Comparison of ENCODE assay signal across 9 cellular contexts in the genomic region with DNA sequence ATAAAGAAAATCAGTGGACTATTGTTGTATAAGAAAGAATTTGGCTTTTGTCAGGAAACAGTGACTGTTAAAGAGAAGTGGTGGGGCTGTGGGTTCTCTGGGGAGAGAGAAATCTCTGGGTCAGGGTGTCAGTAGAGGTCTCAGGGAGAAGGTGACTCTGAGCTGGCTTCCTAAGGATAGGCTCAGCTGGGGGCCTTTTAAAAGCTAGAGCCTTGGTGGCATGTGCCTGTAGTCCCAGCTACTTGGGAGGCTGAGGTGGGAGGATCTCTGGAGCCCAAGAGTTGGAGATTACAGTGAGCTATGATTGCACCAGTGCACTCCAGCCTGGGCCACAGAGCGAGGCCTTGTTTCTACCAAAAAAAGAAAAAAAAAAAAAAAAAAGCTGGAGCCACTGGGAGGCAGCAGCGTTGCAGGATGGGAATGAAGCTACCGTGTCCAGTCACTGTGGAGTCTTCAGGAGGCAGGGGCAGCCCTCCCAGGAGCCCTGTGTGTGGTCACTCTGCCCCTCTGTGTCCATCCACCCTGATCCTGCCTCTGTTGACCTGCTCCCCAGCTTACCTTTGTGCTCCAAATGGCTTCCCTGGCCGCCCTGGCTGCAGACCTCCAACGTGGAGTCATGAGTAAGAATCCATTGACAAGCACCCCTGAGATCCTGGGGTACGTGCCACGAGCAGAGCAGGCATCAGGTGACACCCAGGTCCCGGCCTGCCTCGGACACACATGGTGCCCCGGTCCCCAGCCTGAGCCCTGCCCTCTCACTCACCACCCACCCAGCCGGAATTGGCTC. TPM values are rescaled to one million over a fixed set of nuclear protein-coding genes. Genes with fewer than 3 reads are reported as not detected.
DNase-seq lines count a peak whose midpoint lies in the region; ATAC-seq and TF ChIP-seq lines count a peak whose summit lies in the region.
"Had no signal": no experiment of that assay in that cellular context is flagged by ENCODE, and none has a peak within 500 bp of the region (broad histone marks: within the 10 kb centered on the region; RNA-seq: fewer than 3 reads in every experiment).

No MANE protein-coding gene starts in this region.

- H3K9me3 ChIP-seq in RWPE2 (ENCODE audit: severe bottlenecking) (no peaks in the 10 kb centered on the region), gastrocnemius medialis (no peaks in the 10 kb centered on the region)

- H3K4me1 ChIP-seq in GM23338 (ENCODE audit: insufficient read depth) = peaks cover 7% of the 10 kb centered on the region; the same call in 1 of the 2 replicates
- H3K4me1 ChIP-seq in RWPE2 (ENCODE audit: insufficient read depth, poor library complexity, severe bottlenecking) = peaks cover 6% of the 10 kb centered on the region
- H3K4me1 ChIP-seq in gastrocnemius medialis = peaks cover 2 to 10% of the 10 kb centered on the region in 2 donors

- intact Hi-C loops in gastrocnemius medialis (cut with DNase I; ENCODE audit: low total_unique reads) = no loop called here

- ATAC-seq in GM23338 = peak; percentile 44
- ATAC-seq in RWPE2 (ENCODE audit: low read depth) = 0 out of 3 replicates have a peak, but pooled peaks have one; percentile 24
- ATAC-seq in gastrocnemius medialis = peak; percentile 16 to 28
- ATAC-seq in GM18858 (IDR thresholded peaks at IDR 0.05; ENCODE audit: unreplicated experiment) = no peak
- ATAC-seq in HG03520 (IDR thresholded peaks at IDR 0.05; ENCODE audit: unreplicated experiment) = no peak

- DNase-seq in GM23338 (ENCODE audit: low spot score) (peak; percentile 54), RWPE2 (ENCODE audit: low spot score) (no peak), fibroblast of mammary gland (ENCODE audit: low read depth) (peak; percentile 52), gastrocnemius medialis (no peak), NCI-H2196 (lab: John Stamatoyannopoulos, UW; ENCODE audit: unreplicated experiment) (no peak), NCI-H526 (lab: John Stamatoyannopoulos, UW) (no peak)
- DNase-seq: activated CD4-positive, alpha-beta T cell treated with anti-CD3 and anti-CD28 coated beads for 1 hour had no signal

- H3K36me3 ChIP-seq in GM23338 (ENCODE audit: insufficient read depth) = no peaks in the 10 kb centered on the region
- H3K36me3 ChIP-seq in RWPE2 (ENCODE audit: low read depth) = no peaks in the 10 kb centered on the region
- no peaks in the 10 kb centered on the region for H3K36me3 ChIP-seq in gastrocnemius medialis

- in situ Hi-C loops in gastrocnemius medialis (cut with MboI; ENCODE audit: low sequenced_read_pairs in 4 of 4) = no loop called here

- TF ChIP-seq CTCF in GM23338 (conservative IDR thresholded peaks at IDR 0.05; ENCODE audit: low read depth in 2 of 2) (peak; percentile 31 to 57; a peak in 3 of 4 replicates), RWPE2 (IDR thresholded peaks at IDR 0.05; ENCODE audit: poor library complexity, severe bottlenecking) (peak; percentile 41), fibroblast of mammary gland (conservative IDR thresholded peaks at IDR 0.05; ENCODE audit: control insufficient read depth, insufficient read depth, low read depth, low read length) (peak; percentile 27), gastrocnemius medialis (IDR thresholded peaks at IDR 0.05 in 4 of 5, conservative IDR thresholded peaks at IDR 0.05 in 1 of 5) (no peak)

- H4K20me1 ChIP-seq in GM23338 (replicated peaks; ENCODE audit: insufficient read depth) = no peaks in the 10 kb centered on the region

- no peak overlapping the region for H2AFZ ChIP-seq in GM23338

- peaks cover 24% of the 10 kb centered on the region for H3K9me3 Mint-ChIP-seq in GM23338

- H3K27ac ChIP-seq in GM23338 (ENCODE audit: low read depth) = no peak overlapping the region
- H3K27ac ChIP-seq in RWPE2 (ENCODE audit: poor library complexity, severe bottlenecking) = peak overlapping the region; percentile 19
- H3K27ac ChIP-seq in gastrocnemius medialis = peak overlapping the region in 2 of 4 donors; percentile 34 to 65

- no peak for TF ChIP-seq POLR2A in gastrocnemius medialis (IDR thresholded peaks at IDR 0.05)

- H3F3A ChIP-seq in GM23338 (replicated peaks; ENCODE audit: low read depth) = peaks cover 12% of the 10 kb centered on the region; the same call in 1 of the 2 replicates

- no peaks in the 10 kb centered on the region for H3K79me2 ChIP-seq in GM23338 (replicated peaks; ENCODE audit: insufficient read depth)

- no peak overlapping the region for H3K4me2 ChIP-seq in GM23338

- H3K27me3 Mint-ChIP-seq in GM23338 (ENCODE audit: insufficient read depth, low read depth, poor library complexity) = peaks cover 21% of the 10 kb centered on the region

- H3K36me3 Mint-ChIP-seq in GM23338 (ENCODE audit: low read depth) = peaks cover 34% of the 10 kb centered on the region

- 0 out of 2 replicates have a peak overlapping the region, but pooled peaks have one; percentile 59 for H3K27ac Mint-ChIP-seq in GM23338

- H3K27me3 ChIP-seq in GM23338 (ENCODE audit: insufficient read depth) (no peaks in the 10 kb centered on the region), RWPE2 (ENCODE audit: insufficient read depth, poor library complexity, severe bottlenecking) (no peaks in the 10 kb centered on the region), gastrocnemius medialis (no peaks in the 10 kb centered on the region)

- H3K9me2 ChIP-seq in GM23338 (ENCODE audit: insufficient read depth) = no peaks in the 10 kb centered on the region

- no peak overlapping the region for H3K4me3 ChIP-seq in GM23338
- H3K4me3 ChIP-seq in RWPE2 (ENCODE audit: severe bottlenecking) = no peak overlapping the region
- no peak overlapping the region for H3K4me3 ChIP-seq in fibroblast of mammary gland (ENCODE audit: control insufficient read depth, low read depth, low read length)
- no peak overlapping the region for H3K4me3 ChIP-seq in gastrocnemius medialis

- H3K4me3 Mint-ChIP-seq in GM23338 = no peak overlapping the region; the same call in 2 of the 3 replicates

- H3K4me1 Mint-ChIP-seq in GM23338 = peaks cover 22% of the 10 kb centered on the region

TF ChIP-seq in GM23338, 12 proteins besides CTCF, POLR2A, EP300 and RAD21 (continues in another document):
- TF ChIP-seq ZNF331 (CRISPR knock-in tag; IDR thresholded peaks at IDR 0.05; ENCODE audit: low read depth) (no peak), ZNF114 (CRISPR knock-in tag; IDR thresholded peaks at IDR 0.05) (no peak), NANOG (IDR thresholded peaks at IDR 0.05; ENCODE audit: borderline replicate concordance) (no peak), JUNB (IDR thresholded peaks at IDR 0.05; ENCODE audit: unreplicated experiment) (no peak), STAT1 (IDR thresholded peaks at IDR 0.05; ENCODE audit: unreplicated experiment) (no peak), CREB1 (CRISPR knock-in tag; IDR thresholded peaks at IDR 0.05; ENCODE audit: low read depth) (no peak), POLR2AphosphoS5 (IDR thresholded peaks at IDR 0.05; ENCODE audit: low read depth) (no peak), EZH2phosphoT487 (IDR thresholded peaks at IDR 0.05; ENCODE audit: unreplicated experiment) (no peak), REST (IDR thresholded peaks at IDR 0.05; ENCODE audit: unreplicated experiment) (no peak), EZH2 (IDR thresholded peaks at IDR 0.05; ENCODE audit: low read depth, unreplicated experiment) (no peak)
- TF ChIP-seq, protein P1, sequence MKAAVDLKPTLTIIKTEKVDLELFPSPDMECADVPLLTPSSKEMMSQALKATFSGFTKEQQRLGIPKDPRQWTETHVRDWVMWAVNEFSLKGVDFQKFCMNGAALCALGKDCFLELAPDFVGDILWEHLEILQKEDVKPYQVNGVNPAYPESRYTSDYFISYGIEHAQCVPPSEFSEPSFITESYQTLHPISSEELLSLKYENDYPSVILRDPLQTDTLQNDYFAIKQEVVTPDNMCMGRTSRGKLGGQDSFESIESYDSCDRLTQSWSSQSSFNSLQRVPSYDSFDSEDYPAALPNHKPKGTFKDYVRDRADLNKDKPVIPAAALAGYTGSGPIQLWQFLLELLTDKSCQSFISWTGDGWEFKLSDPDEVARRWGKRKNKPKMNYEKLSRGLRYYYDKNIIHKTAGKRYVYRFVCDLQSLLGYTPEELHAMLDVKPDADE (IDR thresholded peaks at IDR 0.05) = no peak

RNA-seq across cellular contexts. Expression of gene MIF, which starts 5.4 kb away (rescaled TPM):
- 800 and 881 TPM in 2 replicates for total RNA-seq in GM23338 (2014; rRNA removed; shearing (Covaris generic))
- 5,205 and 5,707 TPM in 2 replicates for polyA plus RNA-seq in GM23338 (2016; fragmentation: Nextera tagmentation; extraction: Ambion mirVana)
- total RNA-seq in gastrocnemius medialis = 100 to 1,000 TPM in 3 of 4 donors, 10 to 100 TPM in 1; 78.1 to 145 (median 129) TPM

RNA-seq across cellular contexts. Expression of gene SLC2A11, which starts 31.1 kb away (rescaled TPM):
- total RNA-seq in GM23338 (2014; rRNA removed; shearing (Covaris generic)) = 15.1 and 21.8 TPM in 2 replicates
- 7.1 and 7.4 TPM in 2 replicates for polyA plus RNA-seq in GM23338 (2016; fragmentation: Nextera tagmentation; extraction: Ambion mirVana)
- total RNA-seq in gastrocnemius medialis = 10 to 100 TPM in 1 of 4 donors, 1 to 10 TPM in 3; 2.4 to 19.0 (median 6.2) TPM

RNA-seq across cellular contexts. Expression of gene DERL3, which starts 50.0 kb away (rescaled TPM):
- 10.6 and 13.6 TPM in 2 replicates for total RNA-seq in GM23338 (2014; rRNA removed; shearing (Covaris generic))
- polyA plus RNA-seq in GM23338 (2016; fragmentation: Nextera tagmentation; extraction: Ambion mirVana) = 16.6 and 19.5 TPM in 2 replicates
- total RNA-seq in gastrocnemius medialis = 1 to 10 TPM in 3 of 4 donors, under 1 TPM in 1; 0.72 to 1.5 (median 1.3) TPM

Comparison
In these comparisons a context has a peak if more than half of its experiments do, and no peak if none do; other contexts are left out.
1. ATAC-seq: peak in GM23338 (single experiment), RWPE2 (single experiment) and gastrocnemius medialis (2 of 2); none in GM18858 (single experiment) and HG03520 (single experiment).
2. DNase-seq: peak in GM23338 (single experiment) and fibroblast of mammary gland (single experiment); none in RWPE2 (single experiment), gastrocnemius medialis (0 of 2), NCI-H2196 (single experiment) and NCI-H526 (0 of 2).
3. CTCF ChIP-seq: peak in GM23338 (2 of 2), RWPE2 (single experiment) and fibroblast of mammary gland (single experiment); none in gastrocnemius medialis (0 of 5).